8 cellular contexts compared by ENCODE assay signal in genomic region chr1:100921110-100921706, GRCh38. TPM values are rescaled to one million over a fixed set of nuclear protein-coding genes. Genes with fewer than 3 reads are reported as not detected.
DNase-seq lines count a peak whose midpoint lies in the region; ATAC-seq and TF ChIP-seq lines count a peak whose summit lies in the region.

No MANE protein-coding gene starts in this region.

- no peaks in the 10 kb centered on the region for H3K79me2 ChIP-seq in fibroblast of lung (ENCODE audit: control insufficient read depth, insufficient read depth, low read length)

- intact Hi-C loops in psoas muscle (cut with DNase I), result loop anchor here (5.0 kb wide), 2 partner anchors 316 to 366 kb away; partner anchors contain the start of gene S1PR1 (in 2 of the 2)

- 45 to 47% (median 45%) methylated on average over 3 of the region's 3 CpGs for WGBS in psoas muscle, 3 donors

- peak; percentile 9 to 44 for TF ChIP-seq CTCF in fibroblast of lung (conservative IDR thresholded peaks at IDR 0.05 in 1 of 2, IDR thresholded peaks at IDR 0.05 in 1 of 2; ENCODE audit: low read depth in 1 of 2, low read length in 2 of 2)
- TF ChIP-seq CTCF in psoas muscle (IDR thresholded peaks at IDR 0.05), result peak; percentile 79

- H3K36me3 ChIP-seq in fibroblast of lung (ENCODE audit: control insufficient read depth, insufficient read depth, low read length) (peaks cover 7% of the 10 kb centered on the region), psoas muscle (ENCODE audit: insufficient read depth in 1 of 2, low read depth in 1 of 2) (peaks cover 0 to 66% of the 10 kb centered on the region in 2 donors)

- H4K20me1 ChIP-seq in fibroblast of lung (ENCODE audit: control insufficient read depth, extremely low read depth, insufficient read depth, low read length), result no peaks in the 10 kb centered on the region

- DNase-seq in SIG-M5 treated with dmso at 0.1 percent for 504 hours (lab: John Stamatoyannopoulos, UW; ENCODE audit: unreplicated experiment) (peak; percentile 37), SIG-M5 (lab: John Stamatoyannopoulos, UW) (no peak), RPMI8226 (peak; percentile 47), fibroblast of lung (ENCODE audit: low read depth in 2 of 2) (peak; percentile 41 to 79), psoas muscle (no peak), activated gamma-delta T cell treated with Interleukin-2 at 50 U/mL for 16 hours (no peak)
- peak; percentile 66 for DNase-seq in Jurkat, Clone E6-1 (ENCODE audit: low read depth, low spot score)

- no peak overlapping the region for H3K4me2 ChIP-seq in fibroblast of lung (ENCODE audit: extremely low read depth, insufficient read depth, low read length)

- no peak overlapping the region for H3K9ac ChIP-seq in fibroblast of lung (ENCODE audit: insufficient read depth, low read length)

- no peak overlapping the region for H2AFZ ChIP-seq in fibroblast of lung (ENCODE audit: low read length)

- ATAC-seq in psoas muscle (peak in 2 of 4 donors; percentile 54 to 61), GM18517 (IDR thresholded peaks at IDR 0.05; ENCODE audit: unreplicated experiment) (no peak)

- H3K9me3 ChIP-seq in fibroblast of lung (ENCODE audit: control insufficient read depth, insufficient read depth, low read depth, low read length) (no peaks in the 10 kb centered on the region), psoas muscle (no peaks in the 10 kb centered on the region)

- H3K27ac ChIP-seq in fibroblast of lung (ENCODE audit: insufficient read depth, low read length) (no peak overlapping the region), psoas muscle (no peak overlapping the region)

- H3K4me1 ChIP-seq in fibroblast of lung (ENCODE audit: control insufficient read depth, extremely low read depth, insufficient read depth, low read length) (no peaks in the 10 kb centered on the region), psoas muscle (no peaks in the 10 kb centered on the region)

- H3K27me3 ChIP-seq in fibroblast of lung (ENCODE audit: control insufficient read depth, insufficient read depth, low read length) (no peaks in the 10 kb centered on the region), psoas muscle (ENCODE audit: insufficient read depth in 3 of 3, low read length in 2 of 3) (no peaks in the 10 kb centered on the region)

- H3K4me3 ChIP-seq in Jurkat, Clone E6-1 (ENCODE audit: low read length), result no peak overlapping the region
- no peak overlapping the region for H3K4me3 ChIP-seq in fibroblast of lung (replicated peaks in 1 of 4; ENCODE audit: control extremely low read depth in 1 of 4, insufficient read depth in 1 of 4, low read depth in 3 of 4, low read length in 4 of 4)
- H3K4me3 ChIP-seq in psoas muscle, result no peak overlapping the region

RNA-seq across cellular contexts. Expression of gene SLC30A7, which starts 25.3 kb away (rescaled TPM):
- polyA plus RNA-seq in Jurkat, Clone E6-1 (2012; ENCODE audit: insufficient read depth, insufficient read length), result 3.0 TPM
- total RNA-seq in fibroblast of lung (23.1 and 26.7 TPM in 2 replicates), psoas muscle (1 to 10 TPM; 4.8 to 5.7 (median 5.1) TPM)
- polyA plus RNA-seq in fibroblast of lung (24.7 and 37.4 TPM in 2 replicates), psoas muscle (1 to 10 TPM; 1.0 to 1.8 (median 1.6) TPM)
- 8.9 and 14.9 TPM in 2 replicates for polyA plus RNA-seq in fibroblast of lung (2012)
- 20.5 and 33.1 TPM in 2 replicates for polyA minus RNA-seq in fibroblast of lung (ENCODE audit: low replicate concordance)

RNA-seq across cellular contexts. Expression of gene EXTL2, which starts 26.6 kb away (rescaled TPM):
- polyA plus RNA-seq in Jurkat, Clone E6-1 (2012; ENCODE audit: insufficient read depth, insufficient read length), result 12.5 TPM
- total RNA-seq in fibroblast of lung (18.5 and 22.1 TPM in 2 replicates), psoas muscle (1 to 10 TPM; 3.3 to 4.9 (median 3.6) TPM)
- polyA plus RNA-seq in fibroblast of lung (25.2 and 43.7 TPM in 2 replicates), psoas muscle (10 to 100 TPM in 2 of 3 donors, 1 to 10 TPM in 1; 3.9 to 14.7 (median 11.7) TPM)
- polyA plus RNA-seq in fibroblast of lung (2012), result 14.9 and 21.1 TPM in 2 replicates
- 2.3 and 3.8 TPM in 2 replicates for polyA minus RNA-seq in fibroblast of lung (ENCODE audit: low replicate concordance)

Comparison
In these comparisons a context has a peak if more than half of its experiments do, and no peak if none do; other contexts are left out.
1. DNase-seq: peak in SIG-M5 treated with dmso at 0.1 percent for 504 hours (single experiment), Jurkat, Clone E6-1 (single experiment), RPMI8226 (single experiment) and fibroblast of lung (2 of 2); none in SIG-M5 (single experiment), psoas muscle (0 of 2) and activated gamma-delta T cell treated with Interleukin-2 at 50 U/mL for 16 hours (single experiment).